In the genomic region with DNA sequence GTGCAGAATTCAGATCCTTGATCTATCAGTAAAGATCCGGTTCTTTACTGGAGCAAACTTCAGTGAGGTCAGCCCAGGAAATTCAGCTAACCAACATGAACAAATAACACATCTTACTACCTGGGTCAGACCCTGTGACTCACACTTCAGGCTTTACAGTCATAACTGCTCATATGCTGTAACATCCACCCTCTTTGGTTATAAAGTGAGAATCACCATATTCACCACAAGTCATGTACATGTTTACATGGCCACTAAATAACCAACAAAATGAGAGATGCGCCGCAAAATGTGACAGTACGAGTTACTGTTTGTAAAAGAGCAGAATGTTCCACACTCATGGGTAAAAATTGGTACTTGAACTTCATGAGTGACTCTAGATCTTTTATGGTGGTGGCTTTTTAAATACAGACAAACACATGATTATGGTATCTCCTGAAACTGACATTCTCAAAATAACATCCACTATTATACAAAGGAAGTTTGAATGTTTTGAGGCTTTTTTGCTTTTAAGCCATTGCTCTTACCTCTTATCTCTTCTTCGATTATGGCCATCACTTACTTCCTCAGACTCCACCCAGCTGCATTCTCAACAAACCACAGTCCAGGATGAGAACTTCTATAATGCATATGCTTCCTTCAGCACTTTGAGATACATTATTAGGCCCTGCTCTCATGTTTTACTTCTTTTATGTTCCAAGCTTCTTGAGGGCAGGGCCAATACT, we compare ENCODE assay signal across 1 cellular context.
A peak's percentile ranks its signal among the peaks of the same experiment; 100 is the strongest.
TF ChIP-seq lines count a peak whose summit lies in the region.

No MANE protein-coding gene starts in this region.

TF ChIP-seq in IMR-90, 13 proteins besides CTCF, POLR2A, EP300 and RAD21:
- TF ChIP-seq MXI1 (IDR thresholded peaks at IDR 0.05; ENCODE audit: borderline replicate concordance, low read depth, low read length) (no peak), RFX5 (IDR thresholded peaks at IDR 0.05; ENCODE audit: low read depth, low read length) (no peak), MAFK (IDR thresholded peaks at IDR 0.05; ENCODE audit: low read depth, low read length) (no peak), MAZ (IDR thresholded peaks at IDR 0.05; ENCODE audit: borderline replicate concordance, low read depth, low read length) (no peak), RCOR1 (IDR thresholded peaks at IDR 0.05; ENCODE audit: insufficient replicate concordance, low read length) (peak; percentile 26), FOS (IDR thresholded peaks at IDR 0.05; ENCODE audit: low read depth, low read length) (peak; percentile 85), BHLHE40 (IDR thresholded peaks at IDR 0.05; ENCODE audit: low read depth, low read length) (peak; percentile 53), NFE2L2 (IDR thresholded peaks at IDR 0.05; ENCODE audit: low read depth, low read length) (no peak), ELK1 (IDR thresholded peaks at IDR 0.05; ENCODE audit: borderline replicate concordance, low read depth, low read length) (no peak), CEBPB (IDR thresholded peaks at IDR 0.05; ENCODE audit: low read depth, low read length) (peak; percentile 69), SMC3 (IDR thresholded peaks at IDR 0.05; ENCODE audit: low read depth, low read length) (0 out of 2 replicates have a peak, but pooled peaks have one; percentile 11), CHD1 (IDR thresholded peaks at IDR 0.05; ENCODE audit: low read depth, low read length) (no peak)
- TF ChIP-seq, protein P1, sequence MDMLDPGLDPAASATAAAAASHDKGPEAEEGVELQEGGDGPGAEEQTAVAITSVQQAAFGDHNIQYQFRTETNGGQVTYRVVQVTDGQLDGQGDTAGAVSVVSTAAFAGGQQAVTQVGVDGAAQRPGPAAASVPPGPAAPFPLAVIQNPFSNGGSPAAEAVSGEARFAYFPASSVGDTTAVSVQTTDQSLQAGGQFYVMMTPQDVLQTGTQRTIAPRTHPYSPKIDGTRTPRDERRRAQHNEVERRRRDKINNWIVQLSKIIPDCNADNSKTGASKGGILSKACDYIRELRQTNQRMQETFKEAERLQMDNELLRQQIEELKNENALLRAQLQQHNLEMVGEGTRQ (IDR thresholded peaks at IDR 0.05; ENCODE audit: low read depth, low read length), result no peak
